Comparison of ENCODE assay signal across 14 cellular contexts in the genomic region with DNA sequence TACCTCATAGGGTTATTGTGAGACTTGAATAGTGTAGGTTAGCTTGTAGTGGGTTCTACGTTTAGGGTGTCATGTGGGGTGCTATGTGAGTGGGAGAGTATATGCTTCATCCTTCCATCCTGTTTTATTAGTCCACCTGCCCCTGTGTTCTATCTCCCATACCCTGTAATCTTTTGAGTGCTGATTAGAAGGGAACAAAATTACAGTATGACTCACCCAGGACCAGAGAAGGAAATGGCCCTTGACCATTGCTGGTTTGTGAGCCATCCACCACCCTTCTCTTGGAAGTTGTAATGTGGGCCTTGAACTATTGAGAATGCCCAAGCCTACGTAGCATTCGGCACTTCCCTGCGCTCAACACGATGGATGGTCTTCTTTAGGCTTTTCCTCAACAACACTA. TPM values are rescaled to one million over a fixed set of nuclear protein-coding genes. Genes with fewer than 3 reads are reported as not detected.
DNase-seq lines count a peak whose midpoint lies in the region; ATAC-seq and TF ChIP-seq lines count a peak whose summit lies in the region.
"Had no signal": no experiment of that assay in that cellular context is flagged by ENCODE, and none has a peak within 500 bp of the region (broad histone marks: within the 10 kb centered on the region; RNA-seq: fewer than 3 reads in every experiment).

No MANE protein-coding gene starts in this region.

- no peak for TF ChIP-seq POLR2A in tibial nerve (IDR thresholded peaks at IDR 0.05)

- H3K9me3 ChIP-seq in mammary epithelial cell (replicated peaks; ENCODE audit: insufficient read depth, low read length) = no peaks in the 10 kb centered on the region
- no peaks in the 10 kb centered on the region for H3K9me3 ChIP-seq in mesenchymal stem cell (ENCODE audit: control insufficient read depth, low read length)
- no peaks in the 10 kb centered on the region for H3K9me3 ChIP-seq in tibial nerve
- H3K9me3 ChIP-seq: right lobe of liver had no signal

- DNase-seq in M059J (ENCODE audit: low read depth) = peak; percentile 55
- peak; percentile 53 for DNase-seq in mammary epithelial cell
- no peak for DNase-seq in mesenchymal stem cell
- DNase-seq in tibial nerve (ENCODE audit: low spot score in 2 of 2) = no peak
- no peak for DNase-seq in SKM-1 (lab: John Stamatoyannopoulos, UW; ENCODE audit: unreplicated experiment)
- no peak for DNase-seq in hepatic stellate cell (ENCODE audit: low spot score)
- DNase-seq: activated CD4-positive, alpha-beta T cell treated with anti-CD3 and anti-CD28 coated beads for 1 hour; activated effector memory CD4-positive, alpha-beta T cell treated with Interleukin-2 at 50 U/mL for 16 hours; MV-4-11; NCI-H446 treated with DMSO at 0.1 percent for 48 hours had no signal

- dilution Hi-C loops in mammary epithelial cell (cut with HindIII; ENCODE audit: low sequenced_read_pairs) = loop anchor here (5.0 kb wide), 2 partner anchors 43 to 47 kb away; no protein-coding TSS in a partner anchor

- in situ Hi-C loops in mammary epithelial cell (cut with MboI; ENCODE audit: low sequenced_read_pairs in 2 of 2) = no loop called here

- H4K20me1 ChIP-seq in mammary epithelial cell (ENCODE audit: insufficient read depth, low read length) = no peaks in the 10 kb centered on the region

- no TSS peak for BruUV-seq in mammary epithelial cell (replicated peaks; lab: Mats Ljungman, UMichigan)

- H2BK5ac ChIP-seq in mesenchymal stem cell (ENCODE audit: low read depth, low read length, poor library complexity, severe bottlenecking) = peak overlapping the region; percentile 67

- H3K4ac ChIP-seq in mesenchymal stem cell (ENCODE audit: low read depth in 1 of 2, low read length in 2 of 2) = no peak overlapping the region

- peak overlapping the region; percentile 94 for H2AK5ac ChIP-seq in mesenchymal stem cell (ENCODE audit: low read length, severe bottlenecking)

- peaks cover 87% of the 10 kb centered on the region for H3K4me1 ChIP-seq in mammary epithelial cell (ENCODE audit: insufficient read depth, low read length)
- peaks cover 36% of the 10 kb centered on the region for H3K4me1 ChIP-seq in mesenchymal stem cell (ENCODE audit: control insufficient read depth, insufficient read depth, low read depth, low read length)
- H3K4me1 ChIP-seq in tibial nerve = peaks cover 0 to 96% (median 77%) of the 10 kb centered on the region in 4 donors

- WGBS in mammary epithelial cell (ENCODE audit: low coverage, missing lambda C conversion rate) = 81% methylated on average over 5 of the region's 5 CpGs
- WGBS in mesenchymal stem cell = 92% methylated on average over 5 of the region's 5 CpGs
- WGBS in tibial nerve, 2 donors = 92 to 95% methylated on average over 5 of the region's 5 CpGs

- H2AFZ ChIP-seq in mammary epithelial cell (ENCODE audit: low read depth, low read length) = no peak overlapping the region
- no peak overlapping the region for H2AFZ ChIP-seq in mesenchymal stem cell (ENCODE audit: low read depth, low read length)

- H3K79me2 ChIP-seq in mammary epithelial cell (ENCODE audit: insufficient read depth, low read length) = peaks cover 62% of the 10 kb centered on the region

- H3K4me3 ChIP-seq in mammary epithelial cell (replicated peaks in 1 of 3; ENCODE audit: insufficient read depth in 1 of 3, low read depth in 2 of 3, low read length in 3 of 3) (no peak overlapping the region), mesenchymal stem cell (ENCODE audit: insufficient read depth in 1 of 2, low read depth in 1 of 2, low read length in 2 of 2) (no peak overlapping the region), tibial nerve (no peak overlapping the region)
- H3K4me3 ChIP-seq: right lobe of liver had no signal

- H3K9ac ChIP-seq in mammary epithelial cell (ENCODE audit: insufficient read depth, low read length) = peak overlapping the region; percentile 95
- H3K9ac ChIP-seq in mesenchymal stem cell (ENCODE audit: low read length) = no peak overlapping the region

- H3K79me1 ChIP-seq in mesenchymal stem cell (replicated peaks; ENCODE audit: low read length, poor library complexity, severe bottlenecking) = peaks cover 16% of the 10 kb centered on the region

- H3K14ac ChIP-seq in mesenchymal stem cell (ENCODE audit: low read length in 2 of 2) = no peak overlapping the region

- H2BK120ac ChIP-seq in mesenchymal stem cell (ENCODE audit: low read depth, low read length) = no peak overlapping the region

- no peak for TF ChIP-seq EP300 in tibial nerve (IDR thresholded peaks at IDR 0.05)

- peak overlapping the region in 1 of 2 experiments; percentile 28 for H3K18ac ChIP-seq in mesenchymal stem cell (ENCODE audit: low read depth in 1 of 2, low read length in 2 of 2)

- TF ChIP-seq CTCF in mammary epithelial cell (conservative IDR thresholded peaks at IDR 0.05 in 1 of 2, IDR thresholded peaks at IDR 0.05 in 1 of 2; ENCODE audit: extremely low read depth in 1 of 2, insufficient read depth in 1 of 2, low read depth in 1 of 2, low read length in 2 of 2) = no peak
- no peak for TF ChIP-seq CTCF in tibial nerve (IDR thresholded peaks at IDR 0.05)

- H3K23ac ChIP-seq in mesenchymal stem cell (ENCODE audit: low read length in 2 of 2) = no peak overlapping the region

- H3K36me3 ChIP-seq in mammary epithelial cell (ENCODE audit: insufficient read depth, low read length) (no peaks in the 10 kb centered on the region), mesenchymal stem cell (ENCODE audit: control insufficient read depth in 1 of 2, insufficient read depth in 2 of 2, low read depth in 1 of 2, low read length in 2 of 2) (peaks cover 20 to 40% of the 10 kb centered on the region in 2 experiments), tibial nerve (no peaks in the 10 kb centered on the region)

- H3K4me2 ChIP-seq in mammary epithelial cell (ENCODE audit: insufficient read depth, low read depth, low read length) (peak overlapping the region; percentile 52), mesenchymal stem cell (ENCODE audit: low read length, poor library complexity, severe bottlenecking) (no peak overlapping the region)

- CTCF ChIA-PET in mammary epithelial cell (lab: Charles Lee; ENCODE audit: low non-redundant PET) = no interaction called here

- H2BK12ac ChIP-seq in mesenchymal stem cell (ENCODE audit: low read length in 2 of 2) = no peak overlapping the region

- H3K27me3 ChIP-seq in mammary epithelial cell (ENCODE audit: insufficient read depth, low read length) = no peaks in the 10 kb centered on the region
- H3K27me3 ChIP-seq in mesenchymal stem cell (ENCODE audit: control insufficient read depth in 1 of 2, insufficient read depth in 1 of 2, low read length in 2 of 2) = no peaks in the 10 kb centered on the region
- H3K27me3 ChIP-seq in tibial nerve = no peaks in the 10 kb centered on the region
- H3K27me3 ChIP-seq: right lobe of liver had no signal

- H3K27ac ChIP-seq in mammary epithelial cell (ENCODE audit: insufficient read depth, low read depth, low read length) (peak overlapping the region; percentile 99), mesenchymal stem cell (ENCODE audit: low read length, poor library complexity, severe bottlenecking) (peak overlapping the region; percentile 76), tibial nerve (peak overlapping the region; percentile 67 to 98 (median 84))
- H3K27ac ChIP-seq: right lobe of liver had no signal

- no peak overlapping the region for H4K91ac ChIP-seq in mesenchymal stem cell (ENCODE audit: low read length)

- H2BK15ac ChIP-seq in mesenchymal stem cell (ENCODE audit: low read depth, poor library complexity, severe bottlenecking) = no peak overlapping the region

- no peak overlapping the region for H4K8ac ChIP-seq in mesenchymal stem cell (ENCODE audit: low read length)

- ATAC-seq in GM19351 (IDR thresholded peaks at IDR 0.05; ENCODE audit: unreplicated experiment) = no peak

- intact Hi-C loops in mammary epithelial cell (cut with micrococcal nuclease) = loop anchor here (2.0 to 10.0 kb wide), 2 partner anchors 39 to 191 kb away; a partner anchor contains a TSS

RNA-seq across cellular contexts. Expression of a gene that starts 17.1 kb away (rescaled TPM):
- total RNA-seq in M059J (2014; rRNA removed; shearing (Covaris generic)) = 54.7 and 79.3 TPM in 2 replicates
- 100 to 1,000 TPM in 1 of 2 donors, 10 to 100 TPM in 1; 49.0 to 105 TPM for total RNA-seq in mammary epithelial cell
- 85.8 TPM for polyA plus RNA-seq in mammary epithelial cell
- 78.9 TPM for polyA minus RNA-seq in mammary epithelial cell
- 68.5 TPM for polyA plus RNA-seq in mesenchymal stem cell (2013, experiment 1 of 2)
- polyA plus RNA-seq in mesenchymal stem cell (2013, experiment 2 of 2) = 71.8 TPM
- total RNA-seq in tibial nerve = 100 to 1,000 TPM in 2 of 4 donors, 10 to 100 TPM in 2; 63.9 to 119 (median 95.3) TPM

RNA-seq across cellular contexts. Expression of a gene that starts 17.3 kb away (rescaled TPM):
- total RNA-seq in M059J (2014; rRNA removed; shearing (Covaris generic)) = 8.9 and 13.1 TPM in 2 replicates
- total RNA-seq in mammary epithelial cell = 10 to 100 TPM; 25.3 to 34.8 TPM
- 14.5 TPM for polyA plus RNA-seq in mammary epithelial cell
- polyA minus RNA-seq in mammary epithelial cell = 27.2 TPM
- 9.8 TPM for polyA plus RNA-seq in mesenchymal stem cell (2013, experiment 1 of 2)
- 9.5 TPM for polyA plus RNA-seq in mesenchymal stem cell (2013, experiment 2 of 2)
- total RNA-seq in tibial nerve = 10 to 100 TPM; 23.2 to 51.9 (median 34.7) TPM

RNA-seq across cellular contexts. Expression of a gene that starts 37.0 kb away (rescaled TPM):
- total RNA-seq in M059J (2014; rRNA removed; shearing (Covaris generic)) = 4.8 and 8.0 TPM in 2 replicates
- total RNA-seq in mammary epithelial cell (1,000 to 10,000 TPM; 2,525 to 2,618 TPM), tibial nerve (100 to 1,000 TPM; 211 to 335 (median 233) TPM)
- 1,059 TPM for polyA plus RNA-seq in mammary epithelial cell
- polyA minus RNA-seq in mammary epithelial cell = 2,510 TPM
- polyA plus RNA-seq in mesenchymal stem cell (2013, experiment 1 of 2) = 1.3 TPM
- 1.0 TPM for polyA plus RNA-seq in mesenchymal stem cell (2013, experiment 2 of 2)

RNA-seq across cellular contexts. Expression of a gene that starts 51.0 kb away (rescaled TPM):
- total RNA-seq in M059J (2014; rRNA removed; shearing (Covaris generic)) = not detected in 2 replicates
- total RNA-seq in mammary epithelial cell (not detected), tibial nerve (10 to 100 TPM; 17.3 to 41.1 (median 25.0) TPM)
- polyA plus RNA-seq in mammary epithelial cell = 0.03 TPM
- polyA minus RNA-seq in mammary epithelial cell = not detected
- polyA plus RNA-seq in mesenchymal stem cell (2013, experiment 1 of 2) = 0.08 TPM
- 0.04 TPM for polyA plus RNA-seq in mesenchymal stem cell (2013, experiment 2 of 2)
- total RNA-seq: lung microvascular endothelial cell, SK-MEL-5 had no signal

Comparison
In these comparisons a context has a peak if more than half of its experiments do, and no peak if none do; other contexts are left out.
1. DNase-seq: peak in M059J (single experiment) and mammary epithelial cell (single experiment); none in mesenchymal stem cell (single experiment), tibial nerve (0 of 2), SKM-1 (single experiment) and hepatic stellate cell (single experiment).
2. RNA of a gene that starts 37.0 kb away (total RNA-seq): 2,525 to 2,618 TPM in mammary epithelial cell and 211 to 335 TPM in tibial nerve; 4.8 to 8.0 TPM in M059J; every median in the first group is over 10 times any median in the second.
3. Peak in every context shown above with its lines, with median percentiles within 50 percentile points of each other: H3K27ac ChIP-seq.